Comparison of ENCODE assay signal across 22 cellular contexts in genomic region chr7:99218406-99219184, GRCh38. TPM values are rescaled to one million over a fixed set of nuclear protein-coding genes. Genes with fewer than 3 reads are reported as not detected.
A peak's percentile ranks its signal among the peaks of the same experiment; 100 is the strongest.
DNase-seq lines count a peak whose midpoint lies in the region; ATAC-seq and TF ChIP-seq lines count a peak whose summit lies in the region.
"Had no signal": no experiment of that assay in that cellular context is flagged by ENCODE, and none has a peak within 500 bp of the region (broad histone marks: within the 10 kb centered on the region; RNA-seq: fewer than 3 reads in every experiment).

No MANE protein-coding gene starts in this region.

- CTCF ChIA-PET in activated CD8-positive, alpha-beta T cell treated with anti-CD3 and anti-CD28 coated beads, Interleukin-2, amount 10 ng/mL, durations not matched to agents 7 days and 5 days (lab: Charles Lee) = no interaction called here

- no peaks in the 10 kb centered on the region for H3K27me3 Mint-ChIP-seq in activated CD8-positive, alpha-beta T cell treated with anti-CD3 and anti-CD28 coated beads, Interleukin-2, amount 10 ng/mL, durations not matched to agents 7 days and 5 days (ENCODE audit: low read depth)
- H3K27me3 Mint-ChIP-seq in naive thymus-derived CD8-positive, alpha-beta T cell = no peaks in the 10 kb centered on the region
- H3K27me3 Mint-ChIP-seq: central memory CD8-positive, alpha-beta T cell had no signal

- H3K36me3 ChIP-seq in BLaER1 treated with 17β-estradiol and CSF1 and Interleukin-3, amounts not matched to agents 10 nM and 100 nM = no peaks in the 10 kb centered on the region
- H3K36me3 ChIP-seq in testis (ENCODE audit: low read depth, missing control alignments) = no peaks in the 10 kb centered on the region
- H3K36me3 ChIP-seq: heart left ventricle, vagina had no signal

- DNase-seq in Kasumi-1 (lab: John Stamatoyannopoulos, UW) = peak; percentile 8 to 20
- peak; percentile 22 for DNase-seq in activated CD8-positive, alpha-beta T cell treated with anti-CD3 and anti-CD28 coated beads, Interleukin-2, amount 10 ng/mL, durations not matched to agents 7 days and 5 days
- DNase-seq in naive thymus-derived CD8-positive, alpha-beta T cell = peak in 6 of 10 donors; percentile 11 to 50 (median 34)
- no peak for DNase-seq in D341Med (ENCODE audit: low spot score)
- no peak for DNase-seq in testis
- DNase-seq: amygdala; effector memory CD4-positive, alpha-beta T cell; heart left ventricle; mammary epithelial cell; NCI-H1436; NCI-H774; nephron progenitor cell; stimulated activated CD4-positive, alpha-beta T cell treated with anti-CD3 and anti-CD28 coated beads, Interleukin-15, amount 100 ng/mL, for 24 hours; stimulated activated naive CD4-positive, alpha-beta T cell treated with Interleukin-2 at 50 U/mL for 16 hours had no signal

- peaks cover 0 to 24% (median 11%) of the 10 kb centered on the region in 10 experiments; a peak in 16 of 20 replicates for H3K4me1 ChIP-seq in BLaER1 treated with 17β-estradiol and CSF1 and Interleukin-3, amounts not matched to agents 10 nM and 100 nM
- no peaks in the 10 kb centered on the region for H3K4me1 ChIP-seq in testis
- H3K4me1 ChIP-seq: heart left ventricle, vagina had no signal

- H3K36me3 Mint-ChIP-seq in activated CD8-positive, alpha-beta T cell treated with anti-CD3 and anti-CD28 coated beads, Interleukin-2, amount 10 ng/mL, durations not matched to agents 7 days and 5 days (ENCODE audit: low read depth) = no peaks in the 10 kb centered on the region
- no peaks in the 10 kb centered on the region for H3K36me3 Mint-ChIP-seq in naive thymus-derived CD8-positive, alpha-beta T cell

- WGBS in testis, 2 donors = 81 to 90% methylated on average over 15 to 23 of the region's 23 CpGs

- POLR2A ChIA-PET in activated CD8-positive, alpha-beta T cell treated with anti-CD3 and anti-CD28 coated beads, Interleukin-2, amount 10 ng/mL, durations not matched to agents 7 days and 5 days (lab: Charles Lee) = interaction anchor here (0.7 kb wide), 1 partner anchor 1586 kb away, joined by 5 read pairs; no protein-coding TSS in a partner anchor
- POLR2A ChIA-PET in naive thymus-derived CD8-positive, alpha-beta T cell (lab: Charles Lee) = interaction anchor here (0.6 to 2.0 kb wide), 7 partner anchors 16 to 294 kb away, joined by 3 to 14 read pairs (median 4); partner anchors contain the start of genes ARPC1A and SMURF1

- intact Hi-C loops in testis (cut with DNase I; ENCODE audit: low total_unique reads) = no loop called here

- no peak overlapping the region for H3K4me3 ChIP-seq in BLaER1 treated with 17β-estradiol and CSF1 and Interleukin-3, amounts not matched to agents 10 nM and 100 nM
- no peak overlapping the region for H3K4me3 ChIP-seq in testis
- H3K4me3 ChIP-seq: heart left ventricle, vagina had no signal

- H3K27ac ChIP-seq in BLaER1 treated with 17β-estradiol and CSF1 and Interleukin-3, amounts not matched to agents 10 nM and 100 nM = peak overlapping the region in 1 of 11 experiments; percentile 10; a peak in 2 of 22 replicates
- H3K27ac ChIP-seq in testis = no peak overlapping the region
- H3K27ac ChIP-seq: heart left ventricle, vagina had no signal

- H3K27ac Mint-ChIP-seq in activated CD8-positive, alpha-beta T cell treated with anti-CD3 and anti-CD28 coated beads, Interleukin-2, amount 10 ng/mL, durations not matched to agents 7 days and 5 days = peak overlapping the region; percentile 53
- peak overlapping the region; percentile 93 to 99 (median 97) for H3K27ac Mint-ChIP-seq in naive thymus-derived CD8-positive, alpha-beta T cell
- H3K27ac Mint-ChIP-seq: activated T-helper 2 cell treated with anti-CD3 and anti-CD28 coated beads, Interferon-gamma antibody, Interleukin-2, Interleukin-4, amounts not matched to agents 10 μg/mL and 5 μg/mL and 100 μg/mL, durations not matched to agents 14 hours and 24 hours and 36 hours; nephron progenitor cell had no signal

- 0 out of 22 replicates have a peak overlapping the region, but pooled peaks of 2 of the 11 experiments have one; percentile 13 to 26 for H3K9ac ChIP-seq in BLaER1 treated with 17β-estradiol and CSF1 and Interleukin-3, amounts not matched to agents 10 nM and 100 nM

- H3K9me3 Mint-ChIP-seq in activated CD8-positive, alpha-beta T cell treated with anti-CD3 and anti-CD28 coated beads, Interleukin-2, amount 10 ng/mL, durations not matched to agents 7 days and 5 days (ENCODE audit: insufficient read depth) = no peaks in the 10 kb centered on the region
- no peaks in the 10 kb centered on the region for H3K9me3 Mint-ChIP-seq in naive thymus-derived CD8-positive, alpha-beta T cell
- H3K9me3 Mint-ChIP-seq: activated T-helper 2 cell treated with anti-CD3 and anti-CD28 coated beads, Interferon-gamma antibody, Interleukin-2, Interleukin-4, amounts not matched to agents 10 μg/mL and 5 μg/mL and 100 μg/mL, durations not matched to agents 14 hours and 24 hours and 36 hours; central memory CD8-positive, alpha-beta T cell; nephron progenitor cell had no signal

- ATAC-seq in activated CD8-positive, alpha-beta T cell treated with anti-CD3 and anti-CD28 coated beads, Interleukin-2, amount 10 ng/mL, durations not matched to agents 7 days and 5 days = peak; percentile 53
- ATAC-seq in naive thymus-derived CD8-positive, alpha-beta T cell = peak; percentile 91 to 96
- no peak for ATAC-seq in GM19324 (IDR thresholded peaks at IDR 0.05; ENCODE audit: low FRiP score, unreplicated experiment)
- no peak for ATAC-seq in HG02840 (IDR thresholded peaks at IDR 0.05; ENCODE audit: low FRiP score, unreplicated experiment)
- ATAC-seq: heart left ventricle had no signal

- no peak for TF ChIP-seq CTCF in testis (IDR thresholded peaks at IDR 0.05)

- H3K9me3 ChIP-seq in BLaER1 treated with 17β-estradiol and CSF1 and Interleukin-3, amounts not matched to agents 10 nM and 100 nM (replicated peaks in 1 of 11) = peaks cover 0 to 3% (median 0%) of the 10 kb centered on the region in 11 experiments; a peak in 1 of 22 replicates
- no peaks in the 10 kb centered on the region for H3K9me3 ChIP-seq in testis
- H3K9me3 ChIP-seq: heart left ventricle, vagina had no signal

- peak overlapping the region in 9 of 11 experiments; percentile 11 to 54 (median 42); a peak in 13 of 22 replicates for H3K4me2 ChIP-seq in BLaER1 treated with 17β-estradiol and CSF1 and Interleukin-3, amounts not matched to agents 10 nM and 100 nM

- H3K27me3 ChIP-seq in BLaER1 treated with 17β-estradiol and CSF1 and Interleukin-3, amounts not matched to agents 10 nM and 100 nM = no peaks in the 10 kb centered on the region
- H3K27me3 ChIP-seq in testis = no peaks in the 10 kb centered on the region
- H3K27me3 ChIP-seq: vagina had no signal

- no peak overlapping the region for H3K4me3 Mint-ChIP-seq in activated CD8-positive, alpha-beta T cell treated with anti-CD3 and anti-CD28 coated beads, Interleukin-2, amount 10 ng/mL, durations not matched to agents 7 days and 5 days
- peak overlapping the region; percentile 32 to 82 (median 66) for H3K4me3 Mint-ChIP-seq in naive thymus-derived CD8-positive, alpha-beta T cell
- H3K4me3 Mint-ChIP-seq: central memory CD8-positive, alpha-beta T cell; nephron progenitor cell had no signal

- TF ChIP-seq POLR2A in testis (IDR thresholded peaks at IDR 0.05) = no peak

- H3K4me1 Mint-ChIP-seq in activated CD8-positive, alpha-beta T cell treated with anti-CD3 and anti-CD28 coated beads, Interleukin-2, amount 10 ng/mL, durations not matched to agents 7 days and 5 days (ENCODE audit: low read depth) = peaks cover 17% of the 10 kb centered on the region
- H3K4me1 Mint-ChIP-seq in naive thymus-derived CD8-positive, alpha-beta T cell = peaks cover 12 to 33% (median 26%) of the 10 kb centered on the region in 4 donors

- no peaks in the 10 kb centered on the region for H4K20me1 ChIP-seq in BLaER1 treated with 17β-estradiol and CSF1 and Interleukin-3, amounts not matched to agents 10 nM and 100 nM

RNA-seq across cellular contexts. Expression of gene KPNA7, which starts 10.7 kb away (rescaled TPM):
- not detected for total RNA-seq in activated CD8-positive, alpha-beta T cell treated with anti-CD3 and anti-CD28 coated beads, Interleukin-2, amount 10 ng/mL, durations not matched to agents 7 days and 5 days
- total RNA-seq in naive thymus-derived CD8-positive, alpha-beta T cell = 1 to 10 TPM; 1.5 to 1.7 TPM
- polyA plus RNA-seq in naive thymus-derived CD8-positive, alpha-beta T cell = not detected
- under 1 TPM in 1 of 2 donors, not detected in 1; 0.99 TPM for total RNA-seq in testis
- not detected for polyA plus RNA-seq in testis (ENCODE audit: insufficient read depth, low read depth, low replicate concordance)
- total RNA-seq: activated T-helper 2 cell treated with anti-CD3 and anti-CD28 coated beads, Interferon-gamma antibody, Interleukin-2, Interleukin-4, amounts not matched to agents 10 μg/mL and 5 μg/mL and 100 μg/mL, durations not matched to agents 14 hours and 24 hours and 36 hours; fibroblast of lung; G401; heart left ventricle; vagina had no signal
- polyA plus RNA-seq: fibroblast of lung, heart left ventricle had no signal

RNA-seq across cellular contexts. Expression of gene MYH16, which starts 54.0 kb away (rescaled TPM):
- total RNA-seq in activated CD8-positive, alpha-beta T cell treated with anti-CD3 and anti-CD28 coated beads, Interleukin-2, amount 10 ng/mL, durations not matched to agents 7 days and 5 days = not detected
- total RNA-seq in naive thymus-derived CD8-positive, alpha-beta T cell = not detected
- not detected for polyA plus RNA-seq in naive thymus-derived CD8-positive, alpha-beta T cell
- 1 to 10 TPM; 1.5 to 2.0 TPM for total RNA-seq in testis
- 2.1 TPM for polyA plus RNA-seq in testis (ENCODE audit: insufficient read depth, low read depth, low replicate concordance)
- total RNA-seq: activated T-helper 2 cell treated with anti-CD3 and anti-CD28 coated beads, Interferon-gamma antibody, Interleukin-2, Interleukin-4, amounts not matched to agents 10 μg/mL and 5 μg/mL and 100 μg/mL, durations not matched to agents 14 hours and 24 hours and 36 hours; fibroblast of lung; G401; heart left ventricle; vagina had no signal
- polyA plus RNA-seq: fibroblast of lung, heart left ventricle had no signal

Comparison
In these comparisons a context has a peak if more than half of its experiments do, and no peak if none do; other contexts are left out.
1. DNase-seq: peak in Kasumi-1 (2 of 2), activated CD8-positive, alpha-beta T cell treated with anti-CD3 and anti-CD28 coated beads, Interleukin-2, amount 10 ng/mL, durations not matched to agents 7 days and 5 days (single experiment) and naive thymus-derived CD8-positive, alpha-beta T cell (6 of 10); none in D341Med (single experiment) and testis (single experiment).
2. ATAC-seq: peak in activated CD8-positive, alpha-beta T cell treated with anti-CD3 and anti-CD28 coated beads, Interleukin-2, amount 10 ng/mL, durations not matched to agents 7 days and 5 days (single experiment) and naive thymus-derived CD8-positive, alpha-beta T cell (2 of 2); none in GM19324 (single experiment) and HG02840 (single experiment).